Comparison of ENCODE assay signal across 12 cellular contexts in genomic region chr7:13778967-13779366, GRCh38.
DNase-seq lines count a peak whose midpoint lies in the region; TF ChIP-seq lines count a peak whose summit lies in the region.
"Had no signal": no experiment of that assay in that cellular context is flagged by ENCODE, and none has a peak within 500 bp of the region (broad histone marks: within the 10 kb centered on the region; RNA-seq: fewer than 3 reads in every experiment).

No MANE protein-coding gene starts in this region.

- H4K8ac ChIP-seq in mesenchymal stem cell (ENCODE audit: low read length): no peak overlapping the region

- H3K9ac ChIP-seq in adipocyte (ENCODE audit: low read length) (no peak overlapping the region), mesenchymal stem cell (ENCODE audit: low read length) (no peak overlapping the region)

- H3K27me3 ChIP-seq in adipocyte (replicated peaks; ENCODE audit: control insufficient read depth, insufficient read depth, low read length) (no peaks in the 10 kb centered on the region), mesenchymal stem cell (ENCODE audit: control insufficient read depth in 1 of 2, insufficient read depth in 1 of 2, low read length in 2 of 2) (no peaks in the 10 kb centered on the region), spleen (replicated peaks in 1 of 7) (no peaks in the 10 kb centered on the region), H7 (ENCODE audit: control insufficient read depth, insufficient read depth, low read length) (no peaks in the 10 kb centered on the region)

- no peak overlapping the region for H2BK12ac ChIP-seq in mesenchymal stem cell (ENCODE audit: low read length in 2 of 2)

- H3K4me2 ChIP-seq in mesenchymal stem cell (ENCODE audit: low read length, poor library complexity, severe bottlenecking): no peak overlapping the region

- H3K4ac ChIP-seq in mesenchymal stem cell (ENCODE audit: low read depth in 1 of 2, low read length in 2 of 2): no peak overlapping the region

- no peaks in the 10 kb centered on the region for H3K79me1 ChIP-seq in mesenchymal stem cell (replicated peaks; ENCODE audit: low read length, poor library complexity, severe bottlenecking)

- H2AFZ ChIP-seq in mesenchymal stem cell (ENCODE audit: low read depth, low read length): no peak overlapping the region

- TF ChIP-seq CTCF in spleen (IDR thresholded peaks at IDR 0.05 in 8 of 11, conservative IDR thresholded peaks at IDR 0.05 in 3 of 11): no peak

- H3K36me3 ChIP-seq in adipocyte (ENCODE audit: control insufficient read depth, insufficient read depth, low read length, severe bottlenecking) (no peaks in the 10 kb centered on the region), mesenchymal stem cell (ENCODE audit: control insufficient read depth in 1 of 2, insufficient read depth in 2 of 2, low read depth in 1 of 2, low read length in 2 of 2) (no peaks in the 10 kb centered on the region), spleen (no peaks in the 10 kb centered on the region), H7 (replicated peaks; ENCODE audit: control insufficient read depth, insufficient read depth, low read length) (no peaks in the 10 kb centered on the region)

- no peak overlapping the region for H4K91ac ChIP-seq in mesenchymal stem cell (ENCODE audit: low read length)

- H2BK120ac ChIP-seq in mesenchymal stem cell (ENCODE audit: low read depth, low read length): no peak overlapping the region

- TF ChIP-seq POLR2A in spleen (IDR thresholded peaks at IDR 0.05): no peak

- intact Hi-C loops in spleen (cut with DNase I; ENCODE audit: low total_unique reads): no loop called here

- no peaks in the 10 kb centered on the region for H3K9me3 ChIP-seq in adipocyte (ENCODE audit: control insufficient read depth, low read length)
- H3K9me3 ChIP-seq in mesenchymal stem cell (ENCODE audit: control insufficient read depth, low read length): no peaks in the 10 kb centered on the region
- no peaks in the 10 kb centered on the region for H3K9me3 ChIP-seq in spleen

- H2BK5ac ChIP-seq in mesenchymal stem cell (ENCODE audit: low read depth, low read length, poor library complexity, severe bottlenecking): no peak overlapping the region

- 100% methylated on average over 1 of the region's 2 CpGs for WGBS in mesenchymal stem cell
- 71 to 100% (median 93%) methylated on average over 2 of the region's 2 CpGs for WGBS in spleen, 5 donors

- H3K18ac ChIP-seq in mesenchymal stem cell (ENCODE audit: low read depth in 1 of 2, low read length in 2 of 2): no peak overlapping the region

- H3K4me3 ChIP-seq in adipocyte (ENCODE audit: low read length) (no peak overlapping the region), mesenchymal stem cell (ENCODE audit: insufficient read depth in 1 of 2, low read depth in 1 of 2, low read length in 2 of 2) (no peak overlapping the region), spleen (no peak overlapping the region), H7 (ENCODE audit: insufficient read depth, low read depth, low read length) (no peak overlapping the region)

- H3K23ac ChIP-seq in mesenchymal stem cell (ENCODE audit: low read length in 2 of 2): no peak overlapping the region

- H2AK5ac ChIP-seq in mesenchymal stem cell (ENCODE audit: low read length, severe bottlenecking): no peak overlapping the region

- H3K4me1 ChIP-seq in adipocyte (ENCODE audit: control insufficient read depth, insufficient read depth, low read length): no peaks in the 10 kb centered on the region
- peaks cover 4% of the 10 kb centered on the region for H3K4me1 ChIP-seq in mesenchymal stem cell (ENCODE audit: control insufficient read depth, insufficient read depth, low read depth, low read length)
- H3K4me1 ChIP-seq in spleen: no peaks in the 10 kb centered on the region

- no peak overlapping the region for H3K14ac ChIP-seq in mesenchymal stem cell (ENCODE audit: low read length in 2 of 2)

- H3K27ac ChIP-seq in mesenchymal stem cell (ENCODE audit: low read length, poor library complexity, severe bottlenecking) (no peak overlapping the region), spleen (no peak overlapping the region)

- H2BK15ac ChIP-seq in mesenchymal stem cell (ENCODE audit: low read depth, poor library complexity, severe bottlenecking): no peak overlapping the region

- peak; percentile 88 for DNase-seq in ELR (ENCODE audit: low read depth)
- DNase-seq in HT-29 (ENCODE audit: low spot score): peak; percentile 23
- DNase-seq in adipocyte (ENCODE audit: low read depth): peak; percentile 32
- peak; percentile 40 for DNase-seq in mesenchymal stem cell
- no peak for DNase-seq in spleen
- no peak for DNase-seq in H7
- DNase-seq in NOMO-1 (lab: John Stamatoyannopoulos, UW; ENCODE audit: unreplicated experiment in 2 of 2): no peak
- DNase-seq in COLO668 (lab: John Stamatoyannopoulos, UW; ENCODE audit: unreplicated experiment): no peak
- DNase-seq: activated B cell treated with CpG ODN at 0.5 μM for 24 hours; activated naive CD4-positive, alpha-beta T cell treated with anti-CD3 and anti-CD28 coated beads, Interleukin-2, amount 10 ng/mL, durations not matched to agents 7 days and 5 days; DND-41; KG1 had no signal

Comparison
In these comparisons a context has a peak if more than half of its experiments do, and no peak if none do; other contexts are left out.
1. DNase-seq: peak in ELR (single experiment), HT-29 (single experiment), adipocyte (single experiment) and mesenchymal stem cell (single experiment); none in spleen (single experiment), H7 (single experiment), NOMO-1 (0 of 2) and COLO668 (single experiment).